Comparison of ENCODE assay signal across 2 cellular contexts in the genomic region with DNA sequence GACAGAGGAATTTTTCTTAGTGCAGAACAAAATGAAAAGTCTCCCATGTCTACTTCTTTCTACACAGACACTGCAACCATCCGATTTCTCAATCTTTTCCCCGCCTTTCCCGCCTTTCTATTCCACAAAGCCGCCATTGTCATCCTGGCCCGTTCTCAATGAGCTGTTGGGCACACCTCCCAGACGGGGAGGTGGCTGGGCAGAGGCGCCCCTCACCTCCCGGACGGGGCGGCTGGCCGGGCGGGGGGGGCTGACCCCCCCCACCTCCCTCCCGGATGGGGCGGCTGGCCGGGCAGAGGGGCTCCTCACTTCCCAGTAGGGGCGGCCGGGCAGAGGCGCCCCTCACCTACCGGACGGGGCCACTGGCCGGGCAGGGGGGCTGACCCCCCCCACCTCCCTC. TPM values are rescaled to one million over a fixed set of nuclear protein-coding genes. Genes with fewer than 3 reads are reported as not detected.
DNase-seq lines count a peak whose midpoint lies in the region; ATAC-seq, FAIRE-seq and TF ChIP-seq lines count a peak whose summit lies in the region.
"Not testable (repeated sequence)": the region's sequence is repeated elsewhere in the genome, so short reads cannot be mapped to it uniquely, and the experiment has no call there.

No MANE protein-coding gene starts in this region.

- not testable (repeated sequence) for TF ChIP-seq CTCF in HepG2 (CRISPR knock-in tag; IDR thresholded peaks at IDR 0.05)

- in situ Hi-C loops in HepG2 (cut with HindIII; ENCODE audit: extremely low pct_ligation_motif_present, low pct_unique_long_range_greater_than_20kb), result not testable (repeated sequence)

- not testable (repeated sequence) for BruUV-seq in HepG2 (replicated peaks; lab: Mats Ljungman, UMichigan)

- H3K27ac ChIP-seq in HepG2 (ENCODE audit: extremely low read length, insufficient read depth, low read length), result not testable (repeated sequence)

- H3K36me3 ChIP-seq in HepG2 (replicated peaks in 1 of 2; ENCODE audit: control insufficient read depth in 1 of 2, insufficient read depth in 2 of 2, low read length in 2 of 2), result not testable (repeated sequence)

- not testable (repeated sequence) for ATAC-seq in left lobe of liver, HepG2

- not testable (repeated sequence) for H3K9me3 ChIP-seq in HepG2 (ENCODE audit: low read length)

- not testable (repeated sequence) for TF ChIP-seq POLR2A in HepG2 (IDR thresholded peaks at IDR 0.05; ENCODE audit: insufficient read depth in 1 of 2, low read depth in 2 of 2, low read length in 2 of 2)

- not testable (repeated sequence) for H3K27me3 ChIP-seq in HepG2 (ENCODE audit: control insufficient read depth in 1 of 2, insufficient read depth in 2 of 2, low read length in 2 of 2)

- H3K79me2 ChIP-seq in HepG2 (ENCODE audit: insufficient read depth, low read length), result not testable (repeated sequence)

- not testable (repeated sequence) for H3K4me2 ChIP-seq in HepG2 (ENCODE audit: low read depth, low read length)

- FAIRE-seq in HepG2 (lab: Jason Lieb, UNC), result not testable (repeated sequence)

- H2AFZ ChIP-seq in HepG2 (ENCODE audit: low read length), result not testable (repeated sequence)

- not testable (repeated sequence) for TF ChIP-seq RAD21 in HepG2 (CRISPR knock-in tag; IDR thresholded peaks at IDR 0.05)

- intact Hi-C loops in HepG2 (cut with micrococcal nuclease; ENCODE audit: unreplicated experiment), result not testable (repeated sequence)

- CTCF ChIA-PET in HepG2 (lab: Yijun Ruan, JAX; ENCODE audit: low intra/inter-chr PET ratio, low total read pairs), result not testable (repeated sequence)

- peaks cover 12% of the 10 kb centered on the region; the same call in 1 of the 2 replicates for H3K4me1 ChIP-seq in HepG2 (ENCODE audit: insufficient read depth, low read length)

- 6% methylated on average over 13 of the region's 21 CpGs for WGBS in HepG2 (ENCODE audit: low lambda C conversion rate)

- not testable (repeated sequence) for TF ChIP-seq EP300 in HepG2 (IDR thresholded peaks at IDR 0.05; ENCODE audit: low read depth in 2 of 2, low read length in 2 of 2); HepG2 (CRISPR knock-in tag; IDR thresholded peaks at IDR 0.05; ENCODE audit: borderline replicate concordance)

- not testable (repeated sequence) for H3K9ac ChIP-seq in HepG2 (ENCODE audit: insufficient read depth, low read depth, low read length)

- POLR2A ChIA-PET in HepG2 (lab: Yijun Ruan, JAX), result not testable (repeated sequence)

- H4K20me1 ChIP-seq in HepG2 (ENCODE audit: insufficient read depth, low read length), result not testable (repeated sequence)

- H3K4me3 ChIP-seq in HepG2 (replicated peaks in 1 of 3; ENCODE audit: insufficient read depth in 1 of 3, low read depth in 2 of 3, low read length in 3 of 3), result not testable (repeated sequence)

- peak; percentile 0 for DNase-seq in left lobe of liver (ENCODE audit: low spot score)
- not testable (repeated sequence) for DNase-seq in HepG2 (ENCODE audit: low spot score)

TF ChIP-seq in HepG2, 621 proteins besides CTCF, POLR2A, EP300 and RAD21:
- TF ChIP-seq, protein P1, sequence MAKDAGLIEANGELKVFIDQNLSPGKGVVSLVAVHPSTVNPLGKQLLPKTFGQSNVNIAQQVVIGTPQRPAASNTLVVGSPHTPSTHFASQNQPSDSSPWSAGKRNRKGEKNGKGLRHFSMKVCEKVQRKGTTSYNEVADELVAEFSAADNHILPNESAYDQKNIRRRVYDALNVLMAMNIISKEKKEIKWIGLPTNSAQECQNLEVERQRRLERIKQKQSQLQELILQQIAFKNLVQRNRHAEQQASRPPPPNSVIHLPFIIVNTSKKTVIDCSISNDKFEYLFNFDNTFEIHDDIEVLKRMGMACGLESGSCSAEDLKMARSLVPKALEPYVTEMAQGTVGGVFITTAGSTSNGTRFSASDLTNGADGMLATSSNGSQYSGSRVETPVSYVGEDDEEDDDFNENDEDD (CRISPR knock-in tag; IDR thresholded peaks at IDR 0.05; ENCODE audit: borderline replicate concordance), result peak; percentile 40; the same call in 1 of the 2 replicates
- TF ChIP-seq, protein P2, sequence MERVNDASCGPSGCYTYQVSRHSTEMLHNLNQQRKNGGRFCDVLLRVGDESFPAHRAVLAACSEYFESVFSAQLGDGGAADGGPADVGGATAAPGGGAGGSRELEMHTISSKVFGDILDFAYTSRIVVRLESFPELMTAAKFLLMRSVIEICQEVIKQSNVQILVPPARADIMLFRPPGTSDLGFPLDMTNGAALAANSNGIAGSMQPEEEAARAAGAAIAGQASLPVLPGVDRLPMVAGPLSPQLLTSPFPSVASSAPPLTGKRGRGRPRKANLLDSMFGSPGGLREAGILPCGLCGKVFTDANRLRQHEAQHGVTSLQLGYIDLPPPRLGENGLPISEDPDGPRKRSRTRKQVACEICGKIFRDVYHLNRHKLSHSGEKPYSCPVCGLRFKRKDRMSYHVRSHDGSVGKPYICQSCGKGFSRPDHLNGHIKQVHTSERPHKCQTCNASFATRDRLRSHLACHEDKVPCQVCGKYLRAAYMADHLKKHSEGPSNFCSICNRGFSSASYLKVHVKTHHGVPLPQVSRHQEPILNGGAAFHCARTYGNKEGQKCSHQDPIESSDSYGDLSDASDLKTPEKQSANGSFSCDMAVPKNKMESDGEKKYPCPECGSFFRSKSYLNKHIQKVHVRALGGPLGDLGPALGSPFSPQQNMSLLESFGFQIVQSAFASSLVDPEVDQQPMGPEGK (CRISPR knock-in tag; IDR thresholded peaks at IDR 0.05), result peak; percentile 74
- TF ChIP-seq, protein P3, sequence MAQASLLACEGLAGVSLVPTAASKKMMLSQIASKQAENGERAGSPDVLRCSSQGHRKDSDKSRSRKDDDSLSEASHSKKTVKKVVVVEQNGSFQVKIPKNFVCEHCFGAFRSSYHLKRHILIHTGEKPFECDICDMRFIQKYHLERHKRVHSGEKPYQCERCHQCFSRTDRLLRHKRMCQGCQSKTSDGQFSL (CRISPR knock-in tag; IDR thresholded peaks at IDR 0.05), result peak; percentile 65; the same call in 1 of the 2 replicates
- not testable (repeated sequence) for TF ChIP-seq SOX13 (IDR thresholded peaks at IDR 0.05)
- 0 out of 4 replicates have a peak, but pooled peaks of 1 of the 2 experiments have one; percentile 10 for TF ChIP-seq SOX13 (CRISPR knock-in tag; conservative IDR thresholded peaks at IDR 0.05 in 1 of 2, IDR thresholded peaks at IDR 0.05 in 1 of 2)

RNA-seq across cellular contexts. Expression of a gene that starts 25.1 kb away (rescaled TPM):
- total RNA-seq in left lobe of liver (0.93 TPM), HepG2 (2016; rRNA removed; fragmentation: Illumina TruSeq; extraction: Trizol) (0.09 TPM in 1 of 2 replicates, not detected in the other)
- not detected in 2 replicates for total RNA-seq in HepG2 (2016; cell fraction: cytosol; rRNA removed; fragmentation: Illumina TruSeq; extraction: Trizol; ENCODE audit: low read depth)
- total RNA-seq in HepG2 (2016; cell fraction: insoluble cytoplasmic fraction; rRNA removed; fragmentation: Illumina TruSeq; extraction: Trizol), result 0.09 and 0.15 TPM in 2 replicates
- 0.06 TPM in 1 of 2 replicates, not detected in the other for total RNA-seq in HepG2 (2016; cell fraction: membrane; rRNA removed; fragmentation: Illumina TruSeq; extraction: Trizol)
- total RNA-seq in HepG2 (2016; cell fraction: nucleus; rRNA removed; fragmentation: Illumina TruSeq; extraction: Trizol), result 0.43 and 0.44 TPM in 2 replicates
- polyA plus RNA-seq in HepG2 (2011; rRNA removed), result 0.26 and 0.28 TPM in 2 replicates
- polyA plus RNA-seq in HepG2 (2011; cell fraction: cytosol; rRNA removed), result 0.13 and 0.18 TPM in 2 replicates
- polyA plus RNA-seq in HepG2 (2011; cell fraction: nucleus; rRNA removed), result 0.48 and 0.84 TPM in 2 replicates
- polyA plus RNA-seq in HepG2 (2012), result 0.12 and 0.28 TPM in 2 replicates
- polyA plus RNA-seq in HepG2 (2016; cell fraction: cytosol; fragmentation: Illumina TruSeq; extraction: Trizol; ENCODE audit: low read depth), result not detected in 2 replicates
- not detected in 2 replicates for polyA plus RNA-seq in HepG2 (2016; cell fraction: insoluble cytoplasmic fraction; fragmentation: Illumina TruSeq; extraction: Trizol; ENCODE audit: low read depth)
- not detected in 2 replicates for polyA plus RNA-seq in HepG2 (2016; cell fraction: membrane; fragmentation: Illumina TruSeq; extraction: Trizol; ENCODE audit: low read depth)
- 0.27 and 0.80 TPM in 2 replicates for polyA plus RNA-seq in HepG2 (2016; cell fraction: nucleus; fragmentation: Illumina TruSeq; extraction: Trizol; ENCODE audit: insufficient read depth, low read depth)
- polyA minus RNA-seq in HepG2 (2011; rRNA and poly(A)+ RNA removed; ENCODE audit: low replicate concordance), result 0.09 and 0.72 TPM in 2 replicates
- 0.18 TPM in 1 of 2 replicates, not detected in the other for polyA minus RNA-seq in HepG2 (2011; cell fraction: cytosol; rRNA and poly(A)+ RNA removed)
- polyA minus RNA-seq in HepG2 (2011; cell fraction: nucleus; rRNA and poly(A)+ RNA removed), result 0.75 and 0.90 TPM in 2 replicates
